Comparison of ENCODE assay signal across 12 cellular contexts in the genomic region with DNA sequence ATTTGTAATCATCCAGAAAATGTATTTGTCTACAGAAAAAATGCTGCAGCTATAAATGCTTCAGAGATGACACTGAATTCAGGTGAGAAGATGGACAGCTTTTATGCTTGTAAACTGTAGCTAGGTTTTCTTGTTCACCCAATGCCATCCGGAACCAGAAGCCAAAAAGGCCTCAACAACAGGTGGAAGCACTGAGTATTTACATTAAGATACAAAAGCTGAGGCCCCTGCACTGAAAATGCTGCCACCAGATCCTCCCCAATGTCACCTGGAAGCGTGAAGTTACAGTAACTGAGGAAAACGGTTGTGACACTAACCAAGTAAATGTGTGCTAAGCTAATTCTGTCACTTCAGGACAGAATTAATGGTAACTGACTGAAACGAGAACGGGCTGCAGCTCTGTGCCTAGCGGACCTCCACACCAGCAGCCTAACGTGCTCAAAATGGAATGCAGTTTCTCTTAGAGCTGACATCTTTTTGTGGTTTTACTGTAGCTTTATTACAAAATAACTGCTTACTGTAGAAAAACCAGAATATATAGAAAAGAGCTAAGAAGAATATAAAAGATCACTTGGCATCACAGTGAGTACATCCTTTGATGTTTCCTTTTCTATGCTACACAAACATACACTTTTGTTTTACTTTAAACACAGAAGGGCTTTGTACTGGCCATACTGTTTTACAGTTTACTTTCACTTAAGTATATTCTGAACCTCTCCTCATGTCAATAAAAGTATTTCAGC.
DNase-seq lines count a peak whose midpoint lies in the region; ATAC-seq and TF ChIP-seq lines count a peak whose summit lies in the region.
"Had no signal": no experiment of that assay in that cellular context is flagged by ENCODE, and none has a peak within 500 bp of the region (broad histone marks: within the 10 kb centered on the region; RNA-seq: fewer than 3 reads in every experiment).

No MANE protein-coding gene starts in this region.

- H3K27ac Mint-ChIP-seq in activated T-cell treated with anti-CD3 and anti-CD28 coated beads, Interleukin-2, amount 50 U/mL, for 24 hours = peak overlapping the region; percentile 92
- peak overlapping the region; percentile 50 to 92 for H3K27ac Mint-ChIP-seq in effector memory CD8-positive, alpha-beta T cell
- peak overlapping the region; percentile 89 for H3K27ac Mint-ChIP-seq in stimulated activated naive B cell treated with anti-CD40 and anti-IgM and Interleukin-4, amounts not matched to agents 10 μg/mL and 1 μg/mL and 100 μg/mL, for 72 hours

- peaks cover 94% of the 10 kb centered on the region for H3K4me1 Mint-ChIP-seq in activated T-cell treated with anti-CD3 and anti-CD28 coated beads, Interleukin-2, amount 50 U/mL, for 24 hours (ENCODE audit: low read depth)
- H3K4me1 Mint-ChIP-seq in effector memory CD8-positive, alpha-beta T cell (ENCODE audit: low read depth in 2 of 2) = peaks cover 64 to 80% of the 10 kb centered on the region in 2 donors
- peaks cover 65 to 83% of the 10 kb centered on the region in 2 donors for H3K4me1 Mint-ChIP-seq in stimulated activated naive B cell treated with anti-CD40 and anti-IgM and Interleukin-4, amounts not matched to agents 10 μg/mL and 1 μg/mL and 100 μg/mL, for 72 hours

- H3K4me3 Mint-ChIP-seq in activated T-cell treated with anti-CD3 and anti-CD28 coated beads, Interleukin-2, amount 50 U/mL, for 24 hours = peak overlapping the region; percentile 64
- peak overlapping the region; percentile 77 to 84 for H3K4me3 Mint-ChIP-seq in effector memory CD8-positive, alpha-beta T cell
- peak overlapping the region; percentile 57 to 75 for H3K4me3 Mint-ChIP-seq in stimulated activated naive B cell treated with anti-CD40 and anti-IgM and Interleukin-4, amounts not matched to agents 10 μg/mL and 1 μg/mL and 100 μg/mL, for 72 hours

- H3K36me3 Mint-ChIP-seq in activated T-cell treated with anti-CD3 and anti-CD28 coated beads, Interleukin-2, amount 50 U/mL, for 24 hours (ENCODE audit: low read depth) = peaks cover 86% of the 10 kb centered on the region
- H3K36me3 Mint-ChIP-seq in effector memory CD8-positive, alpha-beta T cell (ENCODE audit: insufficient read depth) = peaks cover 19% of the 10 kb centered on the region
- H3K36me3 Mint-ChIP-seq in stimulated activated naive B cell treated with anti-CD40 and anti-IgM and Interleukin-4, amounts not matched to agents 10 μg/mL and 1 μg/mL and 100 μg/mL, for 72 hours = peaks cover 20 to 54% of the 10 kb centered on the region in 2 donors

- no peak overlapping the region for H3K4me3 ChIP-seq in RWPE2 (ENCODE audit: severe bottlenecking)

- peaks cover 46% of the 10 kb centered on the region for H3K36me3 ChIP-seq in RWPE2 (ENCODE audit: low read depth)

- peaks cover 73% of the 10 kb centered on the region for H3K4me1 ChIP-seq in RWPE2 (ENCODE audit: insufficient read depth, poor library complexity, severe bottlenecking)

- no peak for DNase-seq in activated T-cell treated with anti-CD3 and anti-CD28 coated beads, Interleukin-2, amount 50 U/mL, for 24 hours
- DNase-seq in activated T-cell treated with anti-CD3 and anti-CD28 coated beads for 4 hours (no peak), RWPE2 (ENCODE audit: low spot score) (peak; percentile 40), NCI-H774 (lab: John Stamatoyannopoulos, UW) (no peak), GM20000 (ENCODE audit: low spot score) (no peak)
- DNase-seq in effector memory CD8-positive, alpha-beta T cell = no peak
- DNase-seq in stimulated activated naive B cell treated with anti-CD40 and anti-IgM and Interleukin-4, amounts not matched to agents 10 μg/mL and 1 μg/mL and 100 μg/mL, for 72 hours = no peak
- DNase-seq: effector CD8-positive, alpha-beta T cell; NCI-H146; retina; SHP77 had no signal

- no peaks in the 10 kb centered on the region for H3K27me3 ChIP-seq in RWPE2 (ENCODE audit: insufficient read depth, poor library complexity, severe bottlenecking)

- no peaks in the 10 kb centered on the region for H3K9me3 ChIP-seq in RWPE2 (ENCODE audit: severe bottlenecking)

- H3K27me3 Mint-ChIP-seq in activated T-cell treated with anti-CD3 and anti-CD28 coated beads, Interleukin-2, amount 50 U/mL, for 24 hours = no peaks in the 10 kb centered on the region
- no peaks in the 10 kb centered on the region for H3K27me3 Mint-ChIP-seq in effector memory CD8-positive, alpha-beta T cell
- no peaks in the 10 kb centered on the region for H3K27me3 Mint-ChIP-seq in stimulated activated naive B cell treated with anti-CD40 and anti-IgM and Interleukin-4, amounts not matched to agents 10 μg/mL and 1 μg/mL and 100 μg/mL, for 72 hours

- no peaks in the 10 kb centered on the region for H3K9me3 Mint-ChIP-seq in activated T-cell treated with anti-CD3 and anti-CD28 coated beads, Interleukin-2, amount 50 U/mL, for 24 hours
- no peaks in the 10 kb centered on the region for H3K9me3 Mint-ChIP-seq in effector memory CD8-positive, alpha-beta T cell
- H3K9me3 Mint-ChIP-seq in stimulated activated naive B cell treated with anti-CD40 and anti-IgM and Interleukin-4, amounts not matched to agents 10 μg/mL and 1 μg/mL and 100 μg/mL, for 72 hours = peaks cover 2 to 3% of the 10 kb centered on the region in 2 donors

- peak overlapping the region; percentile 42 for H3K27ac ChIP-seq in RWPE2 (ENCODE audit: poor library complexity, severe bottlenecking)

- ATAC-seq in RWPE2 (ENCODE audit: low read depth) (no peak), GM18517 (IDR thresholded peaks at IDR 0.05; ENCODE audit: unreplicated experiment) (no peak)
- ATAC-seq in effector memory CD8-positive, alpha-beta T cell (replicated peaks) = no peak
- ATAC-seq in stimulated activated naive B cell treated with anti-CD40 and anti-IgM and Interleukin-4, amounts not matched to agents 10 μg/mL and 1 μg/mL and 100 μg/mL, for 72 hours (replicated peaks) = no peak

- TF ChIP-seq CTCF in RWPE2 (IDR thresholded peaks at IDR 0.05; ENCODE audit: poor library complexity, severe bottlenecking) (no peak), GM20000 (IDR thresholded peaks at IDR 0.05; ENCODE audit: extremely low read depth, missing control alignments) (no peak)
